In genomic region chr7:106283831-106284515, GRCh38 we compare ENCODE assay signal across 8 cellular contexts. TPM values are rescaled to one million over a fixed set of nuclear protein-coding genes. Genes with fewer than 3 reads are reported as not detected.
DNase-seq lines count a peak whose midpoint lies in the region; ATAC-seq and TF ChIP-seq lines count a peak whose summit lies in the region.

No MANE protein-coding gene starts in this region.

- H3K27me3 ChIP-seq in CD4-positive, alpha-beta memory T cell (ENCODE audit: insufficient read depth, low read length), result no peaks in the 10 kb centered on the region

- DNase-seq in CD4-positive, alpha-beta memory T cell, result peak; percentile 39 to 49 (median 45)
- DNase-seq in Kasumi-1 (lab: John Stamatoyannopoulos, UW), result peak; percentile 43 to 66
- peak in 27 of 34 experiments; percentile 7 to 42 (median 15) for DNase-seq in T-cell
- DNase-seq in astrocyte of the cerebellum (ENCODE audit: low read depth), result no peak
- peak in 38 of 51 donors; percentile 2 to 68 (median 29) for DNase-seq in hypothalamus (lab: John Stamatoyannopoulos, UW)
- DNase-seq in retina, result peak; percentile 78
- no peak for DNase-seq in HPDE6-E6E7 (ENCODE audit: extremely low spot score)

- ATAC-seq in GM21528 (IDR thresholded peaks at IDR 0.05; ENCODE audit: low FRiP score, unreplicated experiment) (peak; percentile 8), T-cell (replicated peaks in 1 of 4) (peak in 2 of 4 experiments; percentile 0 to 3)

- POLR2A ChIA-PET in CD4-positive, alpha-beta memory T cell (lab: Charles Lee; ENCODE audit: partially characterized antibody), result interaction anchor here (0.6 to 2.3 kb wide), 12 partner anchors 13 to 1339 kb away, joined by 3 to 22 read pairs (median 4); partner anchors contain the start of genes CCDC71L, HBP1 and SYPL1
- POLR2A ChIA-PET in T-cell (lab: Charles Lee), result interaction anchor here in 1 of 2 donors (0.8 to 1.8 kb wide), 9 partner anchors 12 to 1459 kb away, joined by 3 to 10 read pairs (median 4); no protein-coding TSS in a partner anchor

- peaks cover 21 to 40% (median 31%) of the 10 kb centered on the region in 4 donors for H3K4me1 Mint-ChIP-seq in CD4-positive, alpha-beta memory T cell
- peaks cover 43 to 51% (median 47%) of the 10 kb centered on the region in 3 donors for H3K4me1 Mint-ChIP-seq in T-cell

- peak overlapping the region; percentile 79 to 88 for H3K4me3 ChIP-seq in CD4-positive, alpha-beta memory T cell (ENCODE audit: low read length in 2 of 2)
- H3K4me3 ChIP-seq in astrocyte of the cerebellum (ENCODE audit: low read depth, low read length), result peak overlapping the region; percentile 83

- H3K36me3 ChIP-seq in CD4-positive, alpha-beta memory T cell (ENCODE audit: insufficient read depth, low read length), result no peaks in the 10 kb centered on the region

- H3K9me3 Mint-ChIP-seq in CD4-positive, alpha-beta memory T cell, result no peaks in the 10 kb centered on the region
- H3K9me3 Mint-ChIP-seq in T-cell, result no peaks in the 10 kb centered on the region

- TF ChIP-seq CTCF in astrocyte of the cerebellum (IDR thresholded peaks at IDR 0.05; ENCODE audit: low read depth, low read length, missing control alignments), result no peak

- peak overlapping the region; percentile 63 to 98 (median 93) for H3K27ac Mint-ChIP-seq in CD4-positive, alpha-beta memory T cell
- H3K27ac Mint-ChIP-seq in T-cell, result peak overlapping the region; percentile 60 to 86

- H3K9me3 ChIP-seq in CD4-positive, alpha-beta memory T cell (ENCODE audit: control insufficient read depth in 1 of 2, low read length in 2 of 2), result no peaks in the 10 kb centered on the region

- H3K27ac ChIP-seq in CD4-positive, alpha-beta memory T cell (ENCODE audit: low read depth, low read length), result peak overlapping the region; percentile 76

- peak overlapping the region; percentile 87 to 98 (median 92) for H3K4me3 Mint-ChIP-seq in CD4-positive, alpha-beta memory T cell
- peak overlapping the region; percentile 83 to 85 (median 85) for H3K4me3 Mint-ChIP-seq in T-cell

- no peaks in the 10 kb centered on the region for H3K27me3 Mint-ChIP-seq in CD4-positive, alpha-beta memory T cell
- no peaks in the 10 kb centered on the region for H3K27me3 Mint-ChIP-seq in T-cell

- CTCF ChIA-PET in CD4-positive, alpha-beta memory T cell (lab: Charles Lee; ENCODE audit: partially characterized antibody), result interaction anchor here (0.6 to 1.8 kb wide), 5 partner anchors 129 to 452 kb away, joined by 3 to 5 read pairs (median 3); no protein-coding TSS in a partner anchor
- CTCF ChIA-PET in T-cell (lab: Charles Lee), result interaction anchor here in 1 of 2 donors (0.7 to 1.2 kb wide), 4 partner anchors 18 to 840 kb away, joined by 3 to 4 read pairs (median 4); no protein-coding TSS in a partner anchor

- peaks cover 0 to 6% of the 10 kb centered on the region in 2 donors for H3K36me3 Mint-ChIP-seq in CD4-positive, alpha-beta memory T cell
- H3K36me3 Mint-ChIP-seq in T-cell, result no peaks in the 10 kb centered on the region

- H3K4me1 ChIP-seq in CD4-positive, alpha-beta memory T cell (ENCODE audit: insufficient read depth, low read length), result peaks cover 35% of the 10 kb centered on the region

- intact Hi-C loops in CD4-positive, alpha-beta memory T cell (cut with micrococcal nuclease), result loop anchor here (2.0 kb wide), 2 partner anchors 15 to 171 kb away; partner anchors contain the start of gene SYPL1

- in situ Hi-C loops in astrocyte of the cerebellum (cut with HindIII; ENCODE audit: low sequenced_read_pairs), result no loop called here

RNA-seq across cellular contexts. Expression of gene NAMPT, which starts 0.8 kb away (rescaled TPM):
- 10 to 100 TPM; 17.4 to 24.9 TPM for total RNA-seq in CD4-positive, alpha-beta memory T cell
- 10 to 100 TPM; 13.3 to 18.0 TPM for polyA plus RNA-seq in CD4-positive, alpha-beta memory T cell
- total RNA-seq in T-cell, result 100 to 1,000 TPM in 2 of 5 donors, 10 to 100 TPM in 3; 22.4 to 151 (median 28.2) TPM

Comparison
In these comparisons a context has a peak if more than half of its experiments do, and no peak if none do; other contexts are left out.
1. DNase-seq: peak in CD4-positive, alpha-beta memory T cell (5 of 5), Kasumi-1 (2 of 2), T-cell (27 of 34), hypothalamus (38 of 51) and retina (single experiment); none in astrocyte of the cerebellum (single experiment) and HPDE6-E6E7 (single experiment).